ENCODE assay signal across 11 cellular contexts in genomic region chr1:155962599-155963211, GRCh38. TPM values are rescaled to one million over a fixed set of nuclear protein-coding genes. Genes with fewer than 3 reads are reported as not detected.
DNase-seq lines count a peak whose midpoint lies in the region; ATAC-seq and TF ChIP-seq lines count a peak whose summit lies in the region.
"Had no signal": no experiment of that assay in that cellular context is flagged by ENCODE, and none has a peak within 500 bp of the region (broad histone marks: within the 10 kb centered on the region; RNA-seq: fewer than 3 reads in every experiment).

No MANE protein-coding gene starts in this region.

- H3K4me1 ChIP-seq in ascending aorta (peaks cover 14 to 44% of the 10 kb centered on the region in 2 donors), heart right ventricle (peaks cover 23 to 81% (median 63%) of the 10 kb centered on the region in 9 donors)

- TF ChIP-seq CTCF in HFFc6 (IDR thresholded peaks at IDR 0.05), result no peak
- TF ChIP-seq CTCF in ascending aorta (IDR thresholded peaks at IDR 0.05), result no peak
- TF ChIP-seq CTCF in heart right ventricle (IDR thresholded peaks at IDR 0.05), result no peak

- H3K4me3 Mint-ChIP-seq in HFFc6, result no peak overlapping the region
- H3K4me3 Mint-ChIP-seq in stimulated activated effector memory CD8-positive, alpha-beta T cell treated with anti-CD3 and anti-CD28 coated beads, Interleukin-12 subunit alpha, Interleukin-12 subunit beta, amount 100 ng/mL, for 72 hours, result no peak overlapping the region

- H3K27ac Mint-ChIP-seq in HFFc6, result peak overlapping the region; percentile 100
- peak overlapping the region; percentile 94 for H3K27ac Mint-ChIP-seq in stimulated activated effector memory CD8-positive, alpha-beta T cell treated with anti-CD3 and anti-CD28 coated beads, Interleukin-12 subunit alpha, Interleukin-12 subunit beta, amount 100 ng/mL, for 72 hours

- H3K27me3 ChIP-seq in ascending aorta (no peaks in the 10 kb centered on the region), heart right ventricle (no peaks in the 10 kb centered on the region)

- H3K36me3 ChIP-seq in ascending aorta (peaks cover 93 to 94% of the 10 kb centered on the region in 2 donors), heart right ventricle (peaks cover 5 to 100% (median 76%) of the 10 kb centered on the region in 9 donors)

- H3K27ac ChIP-seq in ascending aorta, result peak overlapping the region; percentile 89 to 92
- peak overlapping the region; percentile 40 to 87 (median 76) for H3K27ac ChIP-seq in heart right ventricle
- H3K27ac ChIP-seq: HL-60 had no signal

- intact Hi-C loops in ascending aorta (cut with DNase I) (loop anchor here (1.0 to 5.0 kb wide), 3 partner anchors 18 to 960 kb away; partner anchors contain the start of gene ZBTB7B), heart right ventricle (cut with DNase I) (loop anchor here in 1 of 10 donors (2.0 kb wide), 1 partner anchor 16 kb away; the partner anchor contains the start of gene ARHGEF2)

- no peaks in the 10 kb centered on the region for H3K9me3 Mint-ChIP-seq in HFFc6
- no peaks in the 10 kb centered on the region for H3K9me3 Mint-ChIP-seq in stimulated activated effector memory CD8-positive, alpha-beta T cell treated with anti-CD3 and anti-CD28 coated beads, Interleukin-12 subunit alpha, Interleukin-12 subunit beta, amount 100 ng/mL, for 72 hours

- 56 to 62% methylated on average over 18 of the region's 18 CpGs for WGBS in heart right ventricle, 2 donors

- H3K9me3 ChIP-seq in ascending aorta, result no peaks in the 10 kb centered on the region
- no peaks in the 10 kb centered on the region for H3K9me3 ChIP-seq in heart right ventricle

- peaks cover 38% of the 10 kb centered on the region for H3K4me1 Mint-ChIP-seq in HFFc6 (ENCODE audit: low read depth)
- peaks cover 51% of the 10 kb centered on the region for H3K4me1 Mint-ChIP-seq in stimulated activated effector memory CD8-positive, alpha-beta T cell treated with anti-CD3 and anti-CD28 coated beads, Interleukin-12 subunit alpha, Interleukin-12 subunit beta, amount 100 ng/mL, for 72 hours

- H3K27me3 Mint-ChIP-seq in HFFc6 (ENCODE audit: insufficient read depth), result peaks cover 8% of the 10 kb centered on the region

- peaks cover 33% of the 10 kb centered on the region for H3K36me3 Mint-ChIP-seq in HFFc6 (ENCODE audit: low read depth)
- H3K36me3 Mint-ChIP-seq in stimulated activated effector memory CD8-positive, alpha-beta T cell treated with anti-CD3 and anti-CD28 coated beads, Interleukin-12 subunit alpha, Interleukin-12 subunit beta, amount 100 ng/mL, for 72 hours, result peaks cover 100% of the 10 kb centered on the region

- DNase-seq in HFFc6 (no peak), ascending aorta (ENCODE audit: low spot score in 2 of 2) (peak in 1 of 2 donors; percentile 75), heart right ventricle (peak in 1 of 2 donors; percentile 61), epidermal melanocyte (ENCODE audit: insufficient read length, low spot score) (no peak), NCI-H2196 (lab: John Stamatoyannopoulos, UW; ENCODE audit: unreplicated experiment) (no peak)
- DNase-seq in stimulated activated effector memory CD8-positive, alpha-beta T cell treated with anti-CD3 and anti-CD28 coated beads, Interleukin-12 subunit alpha, Interleukin-12 subunit beta, amount 100 ng/mL, for 72 hours (ENCODE audit: low spot score in 2 of 2), result no peak
- DNase-seq in stimulated activated CD4-positive, alpha-beta T cell treated with anti-CD3 and anti-CD28 coated beads, Interleukin-4, amount 100 ng/mL, for 4 hours, result no peak
- DNase-seq: GDM1, NCI-H510A had no signal

- ATAC-seq in heart right ventricle, result peak in 1 of 8 donors; percentile 8
- ATAC-seq in stimulated activated effector memory CD8-positive, alpha-beta T cell treated with anti-CD3 and anti-CD28 coated beads, Interleukin-12 subunit alpha, Interleukin-12 subunit beta, amount 100 ng/mL, for 72 hours, result no peak
- no peak for ATAC-seq in GM21390 (IDR thresholded peaks at IDR 0.05; ENCODE audit: unreplicated experiment)

- H3K4me3 ChIP-seq in ascending aorta (no peak overlapping the region), heart right ventricle (peak overlapping the region in 1 of 10 donors; percentile 7)

RNA-seq across cellular contexts. Expression of gene ARHGEF2, which starts 15.6 kb away (rescaled TPM):
- total RNA-seq in HFFc6 (2021; fragmentation: NEBNext Ultra II Directional; extraction: Animal tissue kit (Norgen Biotek cat#: 25700)), result 10 to 100 TPM; 82.0 to 94.6 (median 83.9) TPM
- total RNA-seq in ascending aorta (169 TPM), heart right ventricle (10 to 100 TPM; 48.6 to 79.8 (median 58.2) TPM)
- 10 to 100 TPM; 22.7 to 38.0 TPM for polyA plus RNA-seq in heart right ventricle

RNA-seq across cellular contexts. Expression of gene RXFP4, which starts 21.3 kb away (rescaled TPM):
- not detected for total RNA-seq in HFFc6 (2021; fragmentation: NEBNext Ultra II Directional; extraction: Animal tissue kit (Norgen Biotek cat#: 25700))
- not detected for total RNA-seq in ascending aorta
- total RNA-seq in heart right ventricle, result not detected
- under 1 TPM in 1 of 2 donors, not detected in 1; 0.04 TPM for polyA plus RNA-seq in heart right ventricle

RNA-seq across cellular contexts. Expression of gene KHDC4, which starts 28.5 kb away (rescaled TPM):
- 10 to 100 TPM; 22.6 to 26.1 (median 23.5) TPM for total RNA-seq in HFFc6 (2021; fragmentation: NEBNext Ultra II Directional; extraction: Animal tissue kit (Norgen Biotek cat#: 25700))
- total RNA-seq in ascending aorta (101 TPM), heart right ventricle (10 to 100 TPM; 17.6 to 30.3 (median 22.0) TPM)
- 10 to 100 TPM; 14.3 to 33.8 TPM for polyA plus RNA-seq in heart right ventricle

RNA-seq across cellular contexts. Expression of gene RIT1, which starts 51.6 kb away (rescaled TPM):
- 10 to 100 TPM; 26.1 to 35.4 (median 32.1) TPM for total RNA-seq in HFFc6 (2021; fragmentation: NEBNext Ultra II Directional; extraction: Animal tissue kit (Norgen Biotek cat#: 25700))
- total RNA-seq in ascending aorta, result 17.1 TPM
- 10 to 100 TPM; 12.8 to 32.3 (median 21.9) TPM for total RNA-seq in heart right ventricle
- polyA plus RNA-seq in heart right ventricle, result 10 to 100 TPM; 11.5 to 17.0 TPM

RNA-seq across cellular contexts. Expression of gene SSR2, which starts 58.0 kb away (rescaled TPM):
- total RNA-seq in HFFc6 (2021; fragmentation: NEBNext Ultra II Directional; extraction: Animal tissue kit (Norgen Biotek cat#: 25700)), result 100 to 1,000 TPM; 341 to 419 (median 374) TPM
- total RNA-seq in ascending aorta (103 TPM), heart right ventricle (100 to 1,000 TPM in 2 of 10 donors, 10 to 100 TPM in 8; 70.3 to 124 (median 73.7) TPM)
- 100 to 1,000 TPM in 1 of 2 donors, 10 to 100 TPM in 1; 66.1 to 322 TPM for polyA plus RNA-seq in heart right ventricle
